ENCODE assay signal across 8 cellular contexts in the genomic region with DNA sequence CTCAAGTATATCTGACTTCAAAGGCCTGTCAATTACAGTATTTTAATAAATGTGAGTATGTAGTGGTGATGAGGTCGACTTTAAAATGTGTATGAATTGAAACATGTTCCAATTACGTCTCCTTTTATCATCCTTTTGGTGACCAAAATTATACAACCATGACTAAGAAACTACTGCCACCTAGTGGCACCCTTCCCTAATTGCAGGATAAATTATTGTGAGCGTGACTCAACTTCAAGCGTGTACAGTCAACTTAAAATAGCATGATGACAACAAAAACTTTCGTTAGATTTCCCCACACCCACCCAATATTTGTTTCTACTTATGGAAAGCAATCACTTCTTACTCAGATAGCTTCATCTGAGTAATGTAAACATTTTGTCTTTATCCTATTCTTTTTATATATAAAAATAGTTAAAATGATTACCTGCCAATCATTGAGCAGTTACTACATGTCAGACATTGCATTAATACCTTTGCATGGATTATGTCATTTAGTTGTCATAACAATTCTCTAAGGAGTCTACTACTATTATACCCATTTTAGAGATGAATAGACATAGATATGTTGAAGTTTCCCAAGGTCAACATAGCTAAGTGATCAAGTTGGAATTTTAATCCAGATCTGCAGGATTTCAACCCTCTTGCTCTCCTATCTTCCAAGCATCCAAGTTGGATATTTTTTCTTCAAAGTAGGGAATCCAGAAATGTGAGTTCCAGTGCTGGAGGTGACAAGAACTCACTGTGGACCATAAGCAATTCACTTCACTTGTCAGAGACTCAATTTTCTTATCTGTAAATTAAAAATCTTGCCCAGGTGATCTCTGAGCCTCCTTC.
A peak's percentile ranks its signal among the peaks of the same experiment; 100 is the strongest.
DNase-seq lines count a peak whose midpoint lies in the region; ATAC-seq and TF ChIP-seq lines count a peak whose summit lies in the region.

No MANE protein-coding gene starts in this region.

- no peak for TF ChIP-seq POLR2A in heart left ventricle (IDR thresholded peaks at IDR 0.05)

- intact Hi-C loops in heart left ventricle (cut with DNase I): loop anchor here in 6 of 10 donors (2.0 to 10.0 kb wide), 3 partner anchors 455 to 459 kb away; no protein-coding TSS in a partner anchor
- intact Hi-C loops in cardiac septum (cut with DNase I): loop anchor here (10.0 kb wide), 1 partner anchor 455 kb away; no protein-coding TSS in a partner anchor

- peaks cover 0 to 2% (median 0%) of the 10 kb centered on the region in 12 donors for H3K4me1 ChIP-seq in heart left ventricle

- WGBS in heart left ventricle, 4 donors: 28 to 37% (median 32%) methylated on average over 5 of the region's 5 CpGs

- H3K27me3 Mint-ChIP-seq in nephron (ENCODE audit: low read depth): no peaks in the 10 kb centered on the region
- no peaks in the 10 kb centered on the region for H3K27me3 Mint-ChIP-seq in T-helper 2 cell treated with Interferon-gamma antibody and Interleukin-4, amounts not matched to agents 5 μg/mL and 100 μg/mL, for 36 hours (ENCODE audit: low read depth)

- H3K36me3 Mint-ChIP-seq in nephron (ENCODE audit: low read depth): peaks cover 3% of the 10 kb centered on the region
- H3K36me3 Mint-ChIP-seq in T-helper 2 cell treated with Interferon-gamma antibody and Interleukin-4, amounts not matched to agents 5 μg/mL and 100 μg/mL, for 36 hours (ENCODE audit: low read depth): no peaks in the 10 kb centered on the region

- H3K9me3 Mint-ChIP-seq in nephron: peaks cover 10% of the 10 kb centered on the region
- H3K9me3 Mint-ChIP-seq in T-helper 2 cell treated with Interferon-gamma antibody and Interleukin-4, amounts not matched to agents 5 μg/mL and 100 μg/mL, for 36 hours: peaks cover 4% of the 10 kb centered on the region

- H3K4me3 ChIP-seq in heart left ventricle: no peak overlapping the region

- H3K4me3 Mint-ChIP-seq in nephron: no peak overlapping the region
- no peak overlapping the region for H3K4me3 Mint-ChIP-seq in T-helper 2 cell treated with Interferon-gamma antibody and Interleukin-4, amounts not matched to agents 5 μg/mL and 100 μg/mL, for 36 hours

- H3K27me3 ChIP-seq in heart left ventricle: no peaks in the 10 kb centered on the region

- no peaks in the 10 kb centered on the region for H3K36me3 ChIP-seq in heart left ventricle

- peaks cover 28% of the 10 kb centered on the region for H3K4me1 Mint-ChIP-seq in nephron
- H3K4me1 Mint-ChIP-seq in T-helper 2 cell treated with Interferon-gamma antibody and Interleukin-4, amounts not matched to agents 5 μg/mL and 100 μg/mL, for 36 hours (ENCODE audit: low read depth): no peaks in the 10 kb centered on the region

- DNase-seq in heart left ventricle (no peak), cardiac septum (ENCODE audit: low spot score) (no peak), NAMALWA (ENCODE audit: low spot score) (peak; percentile 80), brain pericyte (ENCODE audit: low read depth, low spot score) (peak; percentile 4), NCI-H2196 treated with DMSO at 0.1 percent for 48 hours (lab: John Stamatoyannopoulos, UW; ENCODE audit: unreplicated experiment) (no peak)
- no peak for DNase-seq in T-helper 2 cell treated with Interferon-gamma antibody and Interleukin-4, amounts not matched to agents 5 μg/mL and 100 μg/mL, for 36 hours (ENCODE audit: low spot score)

- TF ChIP-seq CTCF in heart left ventricle (IDR thresholded peaks at IDR 0.05) (peak; percentile 21 to 62 (median 54)), nephron (IDR thresholded peaks at IDR 0.05; ENCODE audit: unreplicated experiment in 3 of 3) (peak; percentile 51 to 62 (median 54))

- H3K27ac ChIP-seq in heart left ventricle: no peak overlapping the region

- H3K27ac Mint-ChIP-seq in nephron: peak overlapping the region in 2 of 3 experiments; percentile 9 to 13
- H3K27ac Mint-ChIP-seq in T-helper 2 cell treated with Interferon-gamma antibody and Interleukin-4, amounts not matched to agents 5 μg/mL and 100 μg/mL, for 36 hours: no peak overlapping the region

- H3K9me3 ChIP-seq in heart left ventricle: peaks cover 0 to 17% (median 8%) of the 10 kb centered on the region in 12 donors

- ATAC-seq in heart left ventricle: no peak
- ATAC-seq in GM21825 (IDR thresholded peaks at IDR 0.05; ENCODE audit: unreplicated experiment): no peak

Comparison
In these comparisons a context has a peak if more than half of its experiments do, and no peak if none do; other contexts are left out.
1. DNase-seq: peak in NAMALWA (single experiment) and brain pericyte (single experiment); none in heart left ventricle (0 of 5), cardiac septum (single experiment), T-helper 2 cell treated with Interferon-gamma antibody and Interleukin-4, amounts not matched to agents 5 μg/mL and 100 μg/mL, for 36 hours (single experiment) and NCI-H2196 treated with DMSO at 0.1 percent for 48 hours (single experiment).